1 cellular context compared by ENCODE assay signal in the genomic region with DNA sequence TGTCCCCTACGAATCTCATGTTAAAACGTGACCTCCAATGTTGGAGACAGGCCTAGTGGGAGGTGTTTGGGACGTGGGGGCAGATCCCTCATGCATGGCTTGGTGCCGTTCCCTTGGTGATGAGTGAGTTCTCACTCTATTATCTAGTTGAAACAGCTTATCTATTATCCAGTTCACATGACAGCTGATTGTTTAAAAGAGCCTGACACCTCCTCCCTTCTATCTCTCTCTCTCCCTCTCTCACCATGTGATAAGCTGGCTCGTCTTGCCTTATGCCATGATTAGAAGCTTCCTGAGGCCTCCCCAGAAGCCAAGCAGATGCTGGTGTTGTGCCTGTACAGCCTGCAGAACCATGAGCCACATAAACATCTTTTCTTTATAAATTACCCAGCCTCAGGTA.
A peak's percentile ranks its signal among the peaks of the same experiment; 100 is the strongest.
TF ChIP-seq lines count a peak whose summit lies in the region.

No MANE protein-coding gene starts in this region.

TF ChIP-seq in K562, 482 proteins besides CTCF, POLR2A, EP300 and RAD21:
- peak; percentile 17 for TF ChIP-seq SMAD1 (IDR thresholded peaks at IDR 0.05; ENCODE audit: low read depth, low read length, partially characterized antibody)
- TF ChIP-seq ZNF274 (IDR thresholded peaks at IDR 0.05; ENCODE audit: borderline replicate concordance, low read depth, low read length) = peak; percentile 63
- no peak for TF ChIP-seq SRSF1 (IDR thresholded peaks at IDR 0.05; ENCODE audit: low read depth, low read length)
- TF ChIP-seq SMAD2 (IDR thresholded peaks at IDR 0.05; ENCODE audit: low read depth, low read length) = no peak
- no peak for TF ChIP-seq MTA2 (IDR thresholded peaks at IDR 0.05; ENCODE audit: low read depth)
- TF ChIP-seq RFX1 (IDR thresholded peaks at IDR 0.05) = peak; percentile 54
- TF ChIP-seq ZNF23 (CRISPR knock-in tag; IDR thresholded peaks at IDR 0.05) = no peak
- no peak for TF ChIP-seq POLR2G (IDR thresholded peaks at IDR 0.05; ENCODE audit: low read depth, low read length)
- TF ChIP-seq, protein P1, sequence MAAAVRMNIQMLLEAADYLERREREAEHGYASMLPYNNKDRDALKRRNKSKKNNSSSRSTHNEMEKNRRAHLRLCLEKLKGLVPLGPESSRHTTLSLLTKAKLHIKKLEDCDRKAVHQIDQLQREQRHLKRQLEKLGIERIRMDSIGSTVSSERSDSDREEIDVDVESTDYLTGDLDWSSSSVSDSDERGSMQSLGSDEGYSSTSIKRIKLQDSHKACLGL (CRISPR knock-in tag; IDR thresholded peaks at IDR 0.05; ENCODE audit: borderline replicate concordance, poor library complexity, severe bottlenecking) = no peak
- peak; percentile 30 for TF ChIP-seq ZNF280A (IDR thresholded peaks at IDR 0.05; ENCODE audit: low read depth, partially characterized antibody)
- peak; percentile 56 for TF ChIP-seq CBFA2T2 (conservative IDR thresholded peaks at IDR 0.05)
- TF ChIP-seq CBX5 (IDR thresholded peaks at IDR 0.05; ENCODE audit: borderline replicate concordance, low read depth) = peak; percentile 74; the same call in 1 of the 2 replicates
- no peak for TF ChIP-seq RBM15 (IDR thresholded peaks at IDR 0.05; ENCODE audit: insufficient read depth, low read length)
- TF ChIP-seq MNT (conservative IDR thresholded peaks at IDR 0.05) = no peak
- peak; percentile 32; the same call in 1 of the 2 replicates for TF ChIP-seq TAL1 (IDR thresholded peaks at IDR 0.05)
- TF ChIP-seq ERF (CRISPR knock-in tag; IDR thresholded peaks at IDR 0.05) = no peak
- no peak for TF ChIP-seq THRAP3 (IDR thresholded peaks at IDR 0.05; ENCODE audit: borderline replicate concordance)
- TF ChIP-seq TFAM (CRISPR knock-in tag; conservative IDR thresholded peaks at IDR 0.05) = no peak
- peak; percentile 30; the same call in 1 of the 2 replicates for TF ChIP-seq MTA3 (IDR thresholded peaks at IDR 0.05; ENCODE audit: borderline replicate concordance)
- peak; percentile 83 for TF ChIP-seq SOX6 (IDR thresholded peaks at IDR 0.05)
- peak; percentile 46; the same call in 1 of the 2 replicates for TF ChIP-seq BHLHE40 (IDR thresholded peaks at IDR 0.05; ENCODE audit: low read length)
- no peak for TF ChIP-seq HEY1 (CRISPR knock-in tag; IDR thresholded peaks at IDR 0.05; ENCODE audit: borderline replicate concordance)
- no peak for TF ChIP-seq PRPF4 (IDR thresholded peaks at IDR 0.05; ENCODE audit: insufficient read depth, low read depth, low read length, poor library complexity, severe bottlenecking)
- TF ChIP-seq, protein P2, sequence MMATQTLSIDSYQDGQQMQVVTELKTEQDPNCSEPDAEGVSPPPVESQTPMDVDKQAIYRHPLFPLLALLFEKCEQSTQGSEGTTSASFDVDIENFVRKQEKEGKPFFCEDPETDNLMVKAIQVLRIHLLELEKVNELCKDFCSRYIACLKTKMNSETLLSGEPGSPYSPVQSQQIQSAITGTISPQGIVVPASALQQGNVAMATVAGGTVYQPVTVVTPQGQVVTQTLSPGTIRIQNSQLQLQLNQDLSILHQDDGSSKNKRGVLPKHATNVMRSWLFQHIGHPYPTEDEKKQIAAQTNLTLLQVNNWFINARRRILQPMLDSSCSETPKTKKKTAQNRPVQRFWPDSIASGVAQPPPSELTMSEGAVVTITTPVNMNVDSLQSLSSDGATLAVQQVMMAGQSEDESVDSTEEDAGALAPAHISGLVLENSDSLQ (IDR thresholded peaks at IDR 0.05) = peak; percentile 13; the same call in 1 of the 2 replicates
- TF ChIP-seq STAT6 (CRISPR knock-in tag; IDR thresholded peaks at IDR 0.05) = no peak
- no peak for TF ChIP-seq NUFIP1 (IDR thresholded peaks at IDR 0.05; ENCODE audit: partially characterized antibody)
- no peak for TF ChIP-seq SMARCC2 (IDR thresholded peaks at IDR 0.05; ENCODE audit: low read depth)
- no peak for TF ChIP-seq ZNF239 (CRISPR knock-in tag; IDR thresholded peaks at IDR 0.05)
- TF ChIP-seq ARID1B (IDR thresholded peaks at IDR 0.05) = peak; percentile 51
- peak in 1 of 2 experiments; percentile 47; a peak in 1 of 3 replicates for TF ChIP-seq CBX3 (IDR thresholded peaks at IDR 0.05; ENCODE audit: borderline replicate concordance in 1 of 2, low read length in 2 of 2)
- TF ChIP-seq BRF1 (IDR thresholded peaks at IDR 0.05; ENCODE audit: borderline replicate concordance, extremely low read depth, insufficient read length) = no peak
- no peak for TF ChIP-seq NR1H2 (CRISPR knock-in tag; IDR thresholded peaks at IDR 0.05)
- peak; percentile 71 to 92 for TF ChIP-seq TRIM24 (IDR thresholded peaks at IDR 0.05)
- TF ChIP-seq CBFA2T3 (IDR thresholded peaks at IDR 0.05) = peak; percentile 76
- TF ChIP-seq SP1 (CRISPR knock-in tag; IDR thresholded peaks at IDR 0.05) = peak; percentile 47; the same call in 1 of the 2 replicates
- peak; percentile 63 for TF ChIP-seq MEIS2 (IDR thresholded peaks at IDR 0.05; ENCODE audit: partially characterized antibody)
- TF ChIP-seq HMG20B (CRISPR knock-in tag; IDR thresholded peaks at IDR 0.05) = no peak
- 0 out of 2 replicates have a peak, but pooled peaks have one; percentile 50 for TF ChIP-seq XRCC3 (IDR thresholded peaks at IDR 0.05)
- TF ChIP-seq ZNF316 (IDR thresholded peaks at IDR 0.05) = peak; percentile 89
- TF ChIP-seq TRIM28 (IDR thresholded peaks at IDR 0.05) = peak; percentile 95
TF ChIP-seq in K562: peak in this region for 20.
